In genomic region chr4:3007724-3008123, GRCh38 we compare ENCODE assay signal across 27 cellular contexts.
"Had no signal": no experiment of that assay in that cellular context is flagged by ENCODE, and none has a peak within 500 bp of the region (broad histone marks: within the 10 kb centered on the region; RNA-seq: fewer than 3 reads in every experiment).

No MANE protein-coding gene starts in this region.

- H3K4me1 ChIP-seq: colonic mucosa, gastrocnemius medialis, heart right ventricle had no signal

- H3K36me3 ChIP-seq: colonic mucosa, esophagus muscularis mucosa, esophagus squamous epithelium, gastrocnemius medialis, gastroesophageal sphincter had no signal

- DNase-seq: colonic mucosa; cortex of kidney; dermis blood vessel endothelial cell; dorsolateral prefrontal cortex; effector CD4-positive, alpha-beta T cell; effector CD8-positive, alpha-beta T cell; effector memory CD4-positive, alpha-beta T cell; effector memory CD8-positive, alpha-beta T cell; endodermal cell; erythroblast; esophagus squamous epithelium; foreskin fibroblast; foreskin keratinocyte; foreskin melanocyte; gastrocnemius medialis; glutamatergic neuron; heart left ventricle; heart right ventricle had no signal

- H3K27me3 ChIP-seq: colonic mucosa, dorsolateral prefrontal cortex, esophagus muscularis mucosa, esophagus squamous epithelium, foreskin keratinocyte, gastrocnemius medialis, gastroesophageal sphincter, heart left ventricle, heart right ventricle had no signal

- H3K9me3 ChIP-seq: colonic mucosa, esophagus muscularis mucosa, esophagus squamous epithelium, gastrocnemius medialis, gastroesophageal sphincter, heart left ventricle, heart right ventricle had no signal

- H3K4me3 ChIP-seq: colonic mucosa, coronary artery, dorsolateral prefrontal cortex, esophagus muscularis mucosa, esophagus squamous epithelium, gastrocnemius medialis, gastroesophageal sphincter, heart left ventricle, heart right ventricle had no signal

- FAIRE-seq: colon, endometrium, endothelial cell of umbilical vein, frontal cortex had no signal

- H3K27ac ChIP-seq: colonic mucosa, coronary artery, dorsolateral prefrontal cortex, epithelial cell of prostate, esophagus muscularis mucosa, esophagus squamous epithelium, foreskin keratinocyte, gastrocnemius medialis, gastroesophageal sphincter, heart left ventricle, heart right ventricle had no signal

- ATAC-seq: effector memory CD8-positive, alpha-beta T cell; esophagus mucosa; foreskin keratinocyte; gastrocnemius medialis; gastroesophageal sphincter; heart left ventricle; heart right ventricle had no signal
